Comparison of ENCODE assay signal across 26 cellular contexts in the genomic region with DNA sequence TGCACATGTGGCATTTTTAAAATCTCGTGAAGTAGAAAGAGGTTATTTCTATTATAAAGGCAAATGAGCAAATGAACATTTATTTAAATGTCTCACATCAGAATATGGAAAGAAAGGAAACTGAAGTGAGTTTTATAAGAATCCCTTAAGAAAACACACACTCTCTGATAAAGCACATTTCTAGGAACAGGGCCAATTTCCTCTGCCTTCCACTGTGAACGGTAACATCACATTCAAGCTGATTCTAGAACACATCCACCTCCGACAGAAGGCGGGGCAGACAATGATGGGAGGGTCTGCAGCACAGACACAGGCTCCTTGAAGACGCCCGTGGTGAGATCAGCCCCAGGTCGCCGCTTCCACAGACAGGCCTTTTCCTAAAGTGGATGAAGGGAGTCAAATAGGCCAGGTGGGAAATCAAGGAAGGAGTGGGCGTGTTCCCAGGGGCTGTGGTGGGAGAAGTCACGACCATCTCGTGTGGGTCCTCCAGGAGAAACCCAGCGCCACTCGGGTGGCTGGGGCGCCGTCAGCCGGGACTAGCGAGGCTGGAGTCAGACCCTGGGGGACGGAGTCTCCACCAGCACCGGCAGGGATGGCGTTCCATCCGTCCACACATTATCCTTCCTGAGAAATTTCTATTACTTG. TPM values are rescaled to one million over a fixed set of nuclear protein-coding genes. Genes with fewer than 3 reads are reported as not detected.
DNase-seq lines count a peak whose midpoint lies in the region; ATAC-seq, FAIRE-seq and TF ChIP-seq lines count a peak whose summit lies in the region.
"Had no signal": no experiment of that assay in that cellular context is flagged by ENCODE, and none has a peak within 500 bp of the region (broad histone marks: within the 10 kb centered on the region; RNA-seq: fewer than 3 reads in every experiment).

No MANE protein-coding gene starts in this region.

- no peaks in the 10 kb centered on the region for H3K4me1 ChIP-seq in astrocyte (ENCODE audit: insufficient read depth, low read length)
- H3K4me1 ChIP-seq in mammary epithelial cell (ENCODE audit: insufficient read depth, low read length) = peaks cover 1% of the 10 kb centered on the region
- H3K4me1 ChIP-seq: thyroid gland had no signal

- H3K79me2 ChIP-seq in astrocyte (ENCODE audit: insufficient read depth, low read length) (no peaks in the 10 kb centered on the region), mammary epithelial cell (ENCODE audit: insufficient read depth, low read length) (no peaks in the 10 kb centered on the region)

- CTCF ChIA-PET in activated naive CD4-positive, alpha-beta T cell treated with anti-CD3 and anti-CD28 coated beads, Interleukin-2, amount 10 ng/mL, durations not matched to agents 7 days and 5 days (lab: Charles Lee) = no interaction called here
- CTCF ChIA-PET in mammary epithelial cell (lab: Charles Lee; ENCODE audit: low non-redundant PET) = no interaction called here

- dilution Hi-C loops in mammary epithelial cell (cut with HindIII; ENCODE audit: low sequenced_read_pairs) = no loop called here

- peak; percentile 77 for FAIRE-seq in astrocyte (lab: Jason Lieb, UNC)
- FAIRE-seq: D721Med, GM12878 had no signal

- H3K4me1 Mint-ChIP-seq in activated naive CD4-positive, alpha-beta T cell treated with anti-CD3 and anti-CD28 coated beads, Interleukin-2, amount 10 ng/mL, durations not matched to agents 7 days and 5 days = no peaks in the 10 kb centered on the region
- peaks cover 15% of the 10 kb centered on the region for H3K4me1 Mint-ChIP-seq in astrocyte (ENCODE audit: low read depth, unreplicated experiment)
- H3K4me1 Mint-ChIP-seq in stimulated activated effector memory CD8-positive, alpha-beta T cell treated with anti-CD3 and anti-CD28 coated beads, Interleukin-12 subunit alpha, Interleukin-12 subunit beta, amount 100 ng/mL, for 72 hours = no peaks in the 10 kb centered on the region
- H3K4me1 Mint-ChIP-seq: activated CD4-positive, alpha-beta T cell treated with anti-CD3 and anti-CD28 coated beads for 36 hours; activated CD8-positive, alpha-beta memory T cell treated with anti-CD3 and anti-CD28 coated beads, Interleukin-2, amount 10 ng/mL, durations not matched to agents 7 days and 5 days; naive thymus-derived CD4-positive, alpha-beta T cell; stimulated activated memory B cell treated with anti-CD40 and anti-IgM and Interleukin-4, amounts not matched to agents 10 μg/mL and 1 μg/mL and 100 μg/mL, for 72 hours had no signal

- H3K4me2 ChIP-seq in astrocyte (ENCODE audit: low read length) (no peak overlapping the region), mammary epithelial cell (ENCODE audit: insufficient read depth, low read depth, low read length) (no peak overlapping the region)

- H3K36me3 ChIP-seq in astrocyte (ENCODE audit: insufficient read depth, low read length) = peaks cover 87% of the 10 kb centered on the region
- peaks cover 67% of the 10 kb centered on the region for H3K36me3 ChIP-seq in mammary epithelial cell (ENCODE audit: insufficient read depth, low read length)

- DNase-seq in activated naive CD4-positive, alpha-beta T cell treated with anti-CD3 and anti-CD28 coated beads, Interleukin-2, amount 10 ng/mL, durations not matched to agents 7 days and 5 days = no peak
- no peak for DNase-seq in activated naive CD4-positive, alpha-beta T cell treated with anti-CD3 and anti-CD28 coated beads, Interleukin-2, amount 50 U/mL, for 16 hours
- peak; percentile 49 for DNase-seq in astrocyte (ENCODE audit: low read depth)
- DNase-seq in fibroblast of the aortic adventitia (ENCODE audit: low read depth) = peak; percentile 67
- DNase-seq in stimulated activated effector memory CD8-positive, alpha-beta T cell treated with anti-CD3 and anti-CD28 coated beads, Interleukin-12 subunit alpha, Interleukin-12 subunit beta, amount 100 ng/mL, for 72 hours (ENCODE audit: low spot score in 2 of 2) = no peak
- no peak for DNase-seq in effector CD4-positive, alpha-beta T cell
- DNase-seq in stimulated activated naive CD8-positive, alpha-beta T cell treated with anti-CD3 and anti-CD28 coated beads, Interleukin-15, Interleukin-2, amounts not matched to agents 100 U/mL and 50 U/mL, for 24 hours = no peak
- DNase-seq in mammary epithelial cell = no peak
- DNase-seq: activated CD4-positive, alpha-beta T cell treated with anti-CD3 and anti-CD28 coated beads for 36 hours; activated CD8-positive, alpha-beta memory T cell treated with anti-CD3 and anti-CD28 coated beads, Interleukin-2, amount 10 ng/mL, durations not matched to agents 7 days and 5 days; activated gamma-delta T cell; amniotic stem cell; C1 segment of cervical spinal cord; heart right ventricle; Karpas-422; naive thymus-derived CD4-positive, alpha-beta T cell; NCI-H2171 treated with DMSO at 0.1 percent for 48 hours; NCI-H526; stimulated activated CD4-positive, alpha-beta T cell treated with anti-CD3 and anti-CD28 coated beads, Interleukin-2, amount 100 ng/mL, for 48 hours; T-helper 17 cell had no signal

- H3K9me3 ChIP-seq in astrocyte (ENCODE audit: insufficient read depth, low read depth, low read length) (no peaks in the 10 kb centered on the region), mammary epithelial cell (replicated peaks; ENCODE audit: insufficient read depth, low read length) (no peaks in the 10 kb centered on the region)
- H3K9me3 ChIP-seq: heart right ventricle, thyroid gland had no signal

- H3K27ac ChIP-seq in astrocyte (ENCODE audit: low read depth, low read length) (no peak overlapping the region), mammary epithelial cell (ENCODE audit: insufficient read depth, low read depth, low read length) (no peak overlapping the region)
- H3K27ac ChIP-seq: thyroid gland had no signal

- H3K27ac Mint-ChIP-seq in activated naive CD4-positive, alpha-beta T cell treated with anti-CD3 and anti-CD28 coated beads, Interleukin-2, amount 10 ng/mL, durations not matched to agents 7 days and 5 days = peak overlapping the region; percentile 33
- H3K27ac Mint-ChIP-seq in astrocyte (ENCODE audit: unreplicated experiment) = peak overlapping the region; percentile 41
- peak overlapping the region; percentile 58 for H3K27ac Mint-ChIP-seq in stimulated activated effector memory CD8-positive, alpha-beta T cell treated with anti-CD3 and anti-CD28 coated beads, Interleukin-12 subunit alpha, Interleukin-12 subunit beta, amount 100 ng/mL, for 72 hours
- H3K27ac Mint-ChIP-seq: dendritic cell treated with granulocyte-macrophage colony-stimulating factor and Interleukin-4, amounts not matched to agents 40 ng/mL and 50 ng/mL, for 4 days; stimulated activated memory B cell treated with anti-CD40 and anti-IgM and Interleukin-4, amounts not matched to agents 10 μg/mL and 1 μg/mL and 100 μg/mL, for 72 hours had no signal

- no peak overlapping the region for H2AFZ ChIP-seq in astrocyte (ENCODE audit: low read depth, low read length)
- no peak overlapping the region for H2AFZ ChIP-seq in mammary epithelial cell (ENCODE audit: low read depth, low read length)

- H4K20me1 ChIP-seq in astrocyte (ENCODE audit: insufficient read depth, low read length) (peaks cover 25% of the 10 kb centered on the region), mammary epithelial cell (ENCODE audit: insufficient read depth, low read length) (peaks cover 3% of the 10 kb centered on the region)

- WGBS in mammary epithelial cell (ENCODE audit: low coverage, missing lambda C conversion rate) = 92% methylated on average over 15 of the region's 21 CpGs

- ATAC-seq in stimulated activated effector memory CD8-positive, alpha-beta T cell treated with anti-CD3 and anti-CD28 coated beads, Interleukin-12 subunit alpha, Interleukin-12 subunit beta, amount 100 ng/mL, for 72 hours = no peak
- no peak for ATAC-seq in stimulated activated naive CD8-positive, alpha-beta T cell treated with anti-CD3 and anti-CD28 coated beads, Interleukin-15, Interleukin-2, amounts not matched to agents 100 U/mL and 50 U/mL, for 24 hours
- ATAC-seq: activated CD4-positive, alpha-beta T cell treated with anti-CD3 and anti-CD28 coated beads for 36 hours; activated CD8-positive, alpha-beta memory T cell treated with anti-CD3 and anti-CD28 coated beads, Interleukin-2, amount 10 ng/mL, durations not matched to agents 7 days and 5 days; GM12878; left lobe of liver; naive thymus-derived CD4-positive, alpha-beta T cell; stimulated activated memory B cell treated with anti-CD40 and anti-IgM and Interleukin-4, amounts not matched to agents 10 μg/mL and 1 μg/mL and 100 μg/mL, for 72 hours; T-helper 17 cell had no signal

- TF ChIP-seq CTCF in astrocyte (IDR thresholded peaks at IDR 0.05; ENCODE audit: insufficient read depth, low read depth, low read length) = no peak
- no peak for TF ChIP-seq CTCF in fibroblast of the aortic adventitia (IDR thresholded peaks at IDR 0.05; ENCODE audit: insufficient read depth, low read length)
- TF ChIP-seq CTCF in mammary epithelial cell (conservative IDR thresholded peaks at IDR 0.05 in 1 of 2, IDR thresholded peaks at IDR 0.05 in 1 of 2; ENCODE audit: extremely low read depth in 1 of 2, insufficient read depth in 1 of 2, low read depth in 1 of 2, low read length in 2 of 2) = no peak

- H3K27me3 Mint-ChIP-seq in activated naive CD4-positive, alpha-beta T cell treated with anti-CD3 and anti-CD28 coated beads, Interleukin-2, amount 10 ng/mL, durations not matched to agents 7 days and 5 days = no peaks in the 10 kb centered on the region
- H3K27me3 Mint-ChIP-seq in astrocyte (ENCODE audit: low read depth, unreplicated experiment) = no peaks in the 10 kb centered on the region
- H3K27me3 Mint-ChIP-seq: activated CD4-positive, alpha-beta T cell treated with anti-CD3 and anti-CD28 coated beads for 36 hours; activated CD8-positive, alpha-beta memory T cell treated with anti-CD3 and anti-CD28 coated beads, Interleukin-2, amount 10 ng/mL, durations not matched to agents 7 days and 5 days; dendritic cell treated with granulocyte-macrophage colony-stimulating factor and Interleukin-4, amounts not matched to agents 40 ng/mL and 50 ng/mL, for 4 days; naive thymus-derived CD4-positive, alpha-beta T cell; stimulated activated memory B cell treated with anti-CD40 and anti-IgM and Interleukin-4, amounts not matched to agents 10 μg/mL and 1 μg/mL and 100 μg/mL, for 72 hours; T-helper 17 cell had no signal

- no peak overlapping the region for H3K9ac ChIP-seq in astrocyte (ENCODE audit: low read length)
- no peak overlapping the region for H3K9ac ChIP-seq in mammary epithelial cell (ENCODE audit: insufficient read depth, low read length)

- no peak overlapping the region for H3K4me3 ChIP-seq in astrocyte (ENCODE audit: insufficient read depth, low read depth, low read length)
- H3K4me3 ChIP-seq in fibroblast of the aortic adventitia (ENCODE audit: low read depth, low read length) = no peak overlapping the region
- no peak overlapping the region for H3K4me3 ChIP-seq in mammary epithelial cell (replicated peaks in 1 of 3; ENCODE audit: insufficient read depth in 1 of 3, low read depth in 2 of 3, low read length in 3 of 3)
- H3K4me3 ChIP-seq: GM12878, heart right ventricle, thyroid gland had no signal

- peaks cover 66% of the 10 kb centered on the region for H3K36me3 Mint-ChIP-seq in activated naive CD4-positive, alpha-beta T cell treated with anti-CD3 and anti-CD28 coated beads, Interleukin-2, amount 10 ng/mL, durations not matched to agents 7 days and 5 days
- H3K36me3 Mint-ChIP-seq in astrocyte (ENCODE audit: low read depth, unreplicated experiment) = peaks cover 37% of the 10 kb centered on the region
- H3K36me3 Mint-ChIP-seq in stimulated activated effector memory CD8-positive, alpha-beta T cell treated with anti-CD3 and anti-CD28 coated beads, Interleukin-12 subunit alpha, Interleukin-12 subunit beta, amount 100 ng/mL, for 72 hours = peaks cover 100% of the 10 kb centered on the region

- H3K27me3 ChIP-seq in astrocyte (ENCODE audit: insufficient read depth, low read length) (no peaks in the 10 kb centered on the region), mammary epithelial cell (ENCODE audit: insufficient read depth, low read length) (no peaks in the 10 kb centered on the region)
- H3K27me3 ChIP-seq: heart right ventricle, thyroid gland had no signal

- no peak overlapping the region for H3K4me3 Mint-ChIP-seq in activated naive CD4-positive, alpha-beta T cell treated with anti-CD3 and anti-CD28 coated beads, Interleukin-2, amount 10 ng/mL, durations not matched to agents 7 days and 5 days
- H3K4me3 Mint-ChIP-seq in astrocyte (ENCODE audit: unreplicated experiment) = no peak overlapping the region
- H3K4me3 Mint-ChIP-seq in stimulated activated effector memory CD8-positive, alpha-beta T cell treated with anti-CD3 and anti-CD28 coated beads, Interleukin-12 subunit alpha, Interleukin-12 subunit beta, amount 100 ng/mL, for 72 hours = no peak overlapping the region
- H3K4me3 Mint-ChIP-seq: activated CD4-positive, alpha-beta T cell treated with anti-CD3 and anti-CD28 coated beads for 36 hours; activated CD8-positive, alpha-beta memory T cell treated with anti-CD3 and anti-CD28 coated beads, Interleukin-2, amount 10 ng/mL, durations not matched to agents 7 days and 5 days; dendritic cell treated with granulocyte-macrophage colony-stimulating factor and Interleukin-4, amounts not matched to agents 40 ng/mL and 50 ng/mL, for 4 days; stimulated activated memory B cell treated with anti-CD40 and anti-IgM and Interleukin-4, amounts not matched to agents 10 μg/mL and 1 μg/mL and 100 μg/mL, for 72 hours; T-helper 17 cell had no signal

- BruUV-seq in mammary epithelial cell (replicated peaks; lab: Mats Ljungman, UMichigan) = no TSS peak

- in situ Hi-C loops in mammary epithelial cell (cut with MboI; ENCODE audit: low sequenced_read_pairs in 2 of 2) = no loop called here

- no peaks in the 10 kb centered on the region for H3K9me3 Mint-ChIP-seq in activated naive CD4-positive, alpha-beta T cell treated with anti-CD3 and anti-CD28 coated beads, Interleukin-2, amount 10 ng/mL, durations not matched to agents 7 days and 5 days
- no peaks in the 10 kb centered on the region for H3K9me3 Mint-ChIP-seq in astrocyte (ENCODE audit: unreplicated experiment)
- H3K9me3 Mint-ChIP-seq in stimulated activated effector memory CD8-positive, alpha-beta T cell treated with anti-CD3 and anti-CD28 coated beads, Interleukin-12 subunit alpha, Interleukin-12 subunit beta, amount 100 ng/mL, for 72 hours = no peaks in the 10 kb centered on the region
- H3K9me3 Mint-ChIP-seq: dendritic cell treated with granulocyte-macrophage colony-stimulating factor and Interleukin-4, amounts not matched to agents 40 ng/mL and 50 ng/mL, for 4 days; naive thymus-derived CD4-positive, alpha-beta T cell; stimulated activated memory B cell treated with anti-CD40 and anti-IgM and Interleukin-4, amounts not matched to agents 10 μg/mL and 1 μg/mL and 100 μg/mL, for 72 hours had no signal

- intact Hi-C loops in mammary epithelial cell (cut with micrococcal nuclease) = no loop called here

RNA-seq across cellular contexts. Expression of a gene that starts 31.1 kb away (rescaled TPM):
- total RNA-seq in astrocyte (80.4 and 81.3 TPM in 2 replicates), fibroblast of the aortic adventitia (ENCODE audit: low replicate concordance) (29.7 and 110 TPM in 2 replicates), mammary epithelial cell (100 to 1,000 TPM in 1 of 2 donors, 10 to 100 TPM in 1; 99.0 to 127 TPM)
- polyA plus RNA-seq in mammary epithelial cell = 71.5 TPM
- 118 TPM for polyA minus RNA-seq in mammary epithelial cell

Comparison
In these comparisons a context has a peak if more than half of its experiments do, and no peak if none do; other contexts are left out.
1. DNase-seq: peak in astrocyte (single experiment) and fibroblast of the aortic adventitia (single experiment); none in activated naive CD4-positive, alpha-beta T cell treated with anti-CD3 and anti-CD28 coated beads, Interleukin-2, amount 10 ng/mL, durations not matched to agents 7 days and 5 days (single experiment), activated naive CD4-positive, alpha-beta T cell treated with anti-CD3 and anti-CD28 coated beads, Interleukin-2, amount 50 U/mL, for 16 hours (single experiment), stimulated activated effector memory CD8-positive, alpha-beta T cell treated with anti-CD3 and anti-CD28 coated beads, Interleukin-12 subunit alpha, Interleukin-12 subunit beta, amount 100 ng/mL, for 72 hours (0 of 2), effector CD4-positive, alpha-beta T cell (single experiment), stimulated activated naive CD8-positive, alpha-beta T cell treated with anti-CD3 and anti-CD28 coated beads, Interleukin-15, Interleukin-2, amounts not matched to agents 100 U/mL and 50 U/mL, for 24 hours (single experiment) and mammary epithelial cell (single experiment).
2. Peak in every context shown above with its lines, with median percentiles within 50 percentile points of each other: H3K27ac Mint-ChIP-seq.